In genomic region chr7:36054642-36055041, GRCh38 we compare ENCODE assay signal across 26 cellular contexts.
"Had no signal": no experiment of that assay in that cellular context is flagged by ENCODE, and none has a peak within 500 bp of the region (broad histone marks: within the 10 kb centered on the region; RNA-seq: fewer than 3 reads in every experiment).

No MANE protein-coding gene starts in this region.

- ATAC-seq: activated CD4-positive, alpha-beta T cell treated with anti-CD3 and anti-CD28 coated beads for 36 hours; activated naive CD4-positive, alpha-beta T cell treated with anti-CD3 and anti-CD28 coated beads, Interleukin-2, amount 50 U/mL, for 72 hours; activated T-cell treated with anti-CD3 and anti-CD28 coated beads, Interleukin-2, amount 50 U/mL, for 4 hours had no signal

- H3K9me3 ChIP-seq: adrenal gland, SJCRH30 had no signal

- DNase-seq: activated CD4-positive, alpha-beta T cell treated with anti-CD3 and anti-CD28 coated beads for 36 hours; activated CD4-positive, alpha-beta T cell treated with anti-CD3 and anti-CD28 coated beads, Interleukin-2, amount 10 ng/mL, durations not matched to agents 7 days and 5 days; activated CD4-positive, alpha-beta T cell treated with anti-CD3 and anti-CD28 coated beads, Interleukin-2, amount 50 U/mL, for 48 hours; activated CD8-positive, alpha-beta memory T cell treated with anti-CD3 and anti-CD28 coated beads, Interleukin-2, amount 50 U/mL, for 4 hours; activated gamma-delta T cell treated with Interleukin-2 at 50 U/mL for 16 hours; activated naive CD4-positive, alpha-beta T cell treated with anti-CD3 and anti-CD28 coated beads for 36 hours; activated T-cell treated with anti-CD3 and anti-CD28 coated beads for 4 hours; activated T-cell treated with anti-CD3 and anti-CD28 coated beads, Interleukin-2, amount 50 U/mL, for 4 hours; adrenal gland; anterior cingulate cortex; central memory CD4-positive, alpha-beta T cell; NCI-H1048; NCI-H1105 treated with DMSO at 0.1 percent for 48 hours; NCI-H1436; NCI-H1694; NCI-H1930; NCI-H2081 treated with DMSO at 0.1 percent for 48 hours; NCI-H226; NCI-H446 treated with DMSO at 0.1 percent for 48 hours; NK-92 treated with Interleukin-12 subunit alpha and Interleukin-12 subunit beta, amount 100 ng/mL, for 24 hours; SHP77; SJCRH30; T1000 had no signal

- H3K36me3 ChIP-seq: adrenal gland, SJCRH30 had no signal

- H3K27ac ChIP-seq: adrenal gland, KMS-11, SJCRH30, SK-N-MC had no signal

- H3K4me1 ChIP-seq: adrenal gland, SJCRH30 had no signal

- H3K27me3 ChIP-seq: adrenal gland had no signal

- H3K4me3 ChIP-seq: adrenal gland, SJCRH30, SK-N-MC had no signal
